20 cellular contexts compared by ENCODE assay signal in the genomic region with DNA sequence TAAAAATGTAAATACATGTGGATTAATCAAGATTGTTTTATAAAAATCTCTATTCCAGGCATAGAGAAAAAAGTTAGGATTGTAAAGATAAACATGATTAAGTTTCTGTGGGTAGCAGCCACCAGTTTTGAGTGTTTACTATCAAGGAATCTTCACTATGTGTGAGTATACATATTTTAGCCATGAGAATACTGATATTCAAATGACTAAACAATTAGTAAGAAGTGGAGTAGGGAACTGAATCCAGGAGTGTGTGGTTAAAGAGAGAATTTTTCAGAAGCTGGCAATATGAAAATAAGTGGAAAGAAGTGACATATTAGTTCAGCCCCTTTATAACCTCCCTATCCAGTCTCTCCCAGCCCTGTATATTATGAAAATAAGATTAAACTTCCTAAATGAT. TPM values are rescaled to one million over a fixed set of nuclear protein-coding genes. Genes with fewer than 3 reads are reported as not detected.
DNase-seq lines count a peak whose midpoint lies in the region; ATAC-seq and TF ChIP-seq lines count a peak whose summit lies in the region.
"Had no signal": no experiment of that assay in that cellular context is flagged by ENCODE, and none has a peak within 500 bp of the region (broad histone marks: within the 10 kb centered on the region; RNA-seq: fewer than 3 reads in every experiment).

No MANE protein-coding gene starts in this region.

- DNase-seq in HFFc6: peak; percentile 72
- DNase-seq in amniotic epithelial cell (ENCODE audit: low read depth): peak; percentile 90
- DNase-seq in hepatic stellate cell (ENCODE audit: low spot score): peak; percentile 67
- no peak for DNase-seq in activated CD4-positive, alpha-beta T cell treated with anti-CD3 and anti-CD28 coated beads for 48 hours
- DNase-seq: activated CD8-positive, alpha-beta memory T cell treated with anti-CD3 and anti-CD28 coated beads, Interleukin-2, amount 50 U/mL, for 48 hours; activated naive CD8-positive, alpha-beta T cell treated with anti-CD3 and anti-CD28 coated beads, Interleukin-2, amount 10 ng/mL, durations not matched to agents 7 days and 5 days; cortex of kidney; DMS53; mesendoderm; NCI-H1417 treated with DMSO at 0.1 percent for 48 hours; NCI-H446 treated with DMSO at 0.1 percent for 48 hours; small intestine had no signal

- H3K4me1 ChIP-seq in ACC112 (ENCODE audit: control insufficient read depth, insufficient read depth, low read length, unreplicated experiment): peaks cover 16% of the 10 kb centered on the region
- H3K4me1 ChIP-seq: esophagus muscularis mucosa had no signal

- no peak for TF ChIP-seq CTCF in HFFc6 (IDR thresholded peaks at IDR 0.05)

- H3K4me3 ChIP-seq in ACC112 (ENCODE audit: low read depth, low read length): no peak overlapping the region
- H3K4me3 ChIP-seq: esophagus muscularis mucosa, K562 had no signal

- no peak overlapping the region for H3K27ac Mint-ChIP-seq in HFFc6
- H3K27ac Mint-ChIP-seq: activated naive CD8-positive, alpha-beta T cell treated with anti-CD3 and anti-CD28 coated beads, Interleukin-2, amount 10 ng/mL, durations not matched to agents 7 days and 5 days had no signal

- no peak for ATAC-seq in HG03378 (IDR thresholded peaks at IDR 0.05; ENCODE audit: unreplicated experiment)
- ATAC-seq in HG02610 (IDR thresholded peaks at IDR 0.05; ENCODE audit: unreplicated experiment): no peak
- ATAC-seq in HG02759 (IDR thresholded peaks at IDR 0.05; ENCODE audit: unreplicated experiment): no peak
- ATAC-seq: activated CD4-positive, CD25-positive, alpha-beta regulatory T cell treated with anti-CD3 and anti-CD28 coated beads, Interleukin-2, amount 50 U/mL, for 24 hours; K562 had no signal

- no peak overlapping the region for H3K4me3 Mint-ChIP-seq in HFFc6
- H3K4me3 Mint-ChIP-seq: activated naive CD8-positive, alpha-beta T cell treated with anti-CD3 and anti-CD28 coated beads, Interleukin-2, amount 10 ng/mL, durations not matched to agents 7 days and 5 days had no signal

- no peaks in the 10 kb centered on the region for H3K79me2 ChIP-seq in ACC112 (ENCODE audit: control insufficient read depth, insufficient read depth, low read length, unreplicated experiment)

- peak overlapping the region; percentile 32 for H2AFZ ChIP-seq in ACC112 (ENCODE audit: low read length, unreplicated experiment)

- no peaks in the 10 kb centered on the region for H3K27me3 ChIP-seq in ACC112 (ENCODE audit: insufficient read depth, low read length)

- peak overlapping the region; percentile 33; the same call in 1 of the 2 replicates for H3K27ac ChIP-seq in ACC112 (ENCODE audit: low read depth, low read length)
- H3K27ac ChIP-seq: esophagus muscularis mucosa had no signal

- peaks cover 19% of the 10 kb centered on the region for H3K4me1 Mint-ChIP-seq in HFFc6 (ENCODE audit: low read depth)
- H3K4me1 Mint-ChIP-seq: activated naive CD8-positive, alpha-beta T cell treated with anti-CD3 and anti-CD28 coated beads, Interleukin-2, amount 10 ng/mL, durations not matched to agents 7 days and 5 days had no signal

- no peaks in the 10 kb centered on the region for H3K36me3 ChIP-seq in ACC112 (ENCODE audit: insufficient read depth, low read length)
- H3K36me3 ChIP-seq: esophagus muscularis mucosa had no signal

- H3K27me3 Mint-ChIP-seq in HFFc6 (ENCODE audit: insufficient read depth): peaks cover 5% of the 10 kb centered on the region

- no peaks in the 10 kb centered on the region for H3K9me3 Mint-ChIP-seq in HFFc6
- H3K9me3 Mint-ChIP-seq: activated naive CD8-positive, alpha-beta T cell treated with anti-CD3 and anti-CD28 coated beads, Interleukin-2, amount 10 ng/mL, durations not matched to agents 7 days and 5 days had no signal

- H3K36me3 Mint-ChIP-seq in HFFc6 (ENCODE audit: low read depth): no peaks in the 10 kb centered on the region
- H3K36me3 Mint-ChIP-seq: activated naive CD8-positive, alpha-beta T cell treated with anti-CD3 and anti-CD28 coated beads, Interleukin-2, amount 10 ng/mL, durations not matched to agents 7 days and 5 days had no signal

RNA-seq across cellular contexts. Expression of a gene that starts 10.3 kb away (rescaled TPM):
- total RNA-seq in HFFc6 (2021; fragmentation: NEBNext Ultra II Directional; extraction: Animal tissue kit (Norgen Biotek cat#: 25700)): under 1 TPM in 3 of 6 experiments, not detected in 3; 0.05 to 0.09 (median 0.05) TPM
- total RNA-seq: activated naive CD8-positive, alpha-beta T cell treated with anti-CD3 and anti-CD28 coated beads, Interleukin-2, amount 10 ng/mL, durations not matched to agents 7 days and 5 days; T-helper 1 cell treated with Interleukin-12 subunit alpha and Interleukin-12 subunit beta and Interleukin-4 antibody, amounts not matched to agents 30 ng/mL and 1 ng/mL, for 36 hours had no signal

RNA-seq across cellular contexts. Expression of a gene that starts 59.8 kb away (rescaled TPM):
- total RNA-seq in HFFc6 (2021; fragmentation: NEBNext Ultra II Directional; extraction: Animal tissue kit (Norgen Biotek cat#: 25700)): 10 to 100 TPM; 11.9 to 16.5 (median 13.3) TPM
